15 cellular contexts compared by ENCODE assay signal in the genomic region with DNA sequence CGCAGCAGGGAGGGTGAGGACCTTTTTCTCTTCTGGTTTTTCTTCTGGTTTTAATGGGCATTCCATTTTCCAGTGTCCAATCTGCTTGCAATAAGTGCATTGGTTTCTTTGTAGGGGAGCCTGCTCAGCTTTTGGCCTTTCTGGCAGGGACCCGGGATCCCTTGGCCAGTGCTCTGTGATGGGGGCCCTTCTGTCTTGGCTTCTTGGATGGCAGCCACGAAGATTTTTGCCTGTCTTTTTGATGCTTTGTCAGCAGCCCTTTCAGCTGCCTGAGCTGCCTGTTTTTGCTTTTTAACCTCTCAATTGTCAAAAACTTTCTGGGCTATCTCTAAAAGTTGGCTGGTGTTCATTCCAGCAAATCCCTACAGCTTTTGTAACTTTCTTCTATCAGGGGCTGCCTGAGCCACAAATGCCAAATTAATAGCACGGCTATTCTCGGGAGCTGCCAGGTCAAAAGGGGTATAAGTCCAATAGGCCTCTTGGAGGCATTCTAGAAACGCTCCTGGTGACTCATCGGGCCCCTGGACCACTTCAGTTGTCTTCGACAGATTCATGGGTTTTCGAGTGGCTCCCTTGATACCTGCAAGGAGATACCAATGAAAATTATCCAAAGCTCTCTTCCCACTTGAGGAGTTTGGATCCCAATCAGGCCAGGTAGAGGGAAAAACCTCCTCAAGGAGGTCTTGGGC.
DNase-seq lines count a peak whose midpoint lies in the region; ATAC-seq and TF ChIP-seq lines count a peak whose summit lies in the region.
"Had no signal": no experiment of that assay in that cellular context is flagged by ENCODE, and none has a peak within 500 bp of the region (broad histone marks: within the 10 kb centered on the region; RNA-seq: fewer than 3 reads in every experiment).

No MANE protein-coding gene starts in this region.

- BruUV-seq in Caco-2 (replicated peaks; lab: Mats Ljungman, UMichigan): no TSS peak
- BruUV-seq in PC-3 (replicated peaks; lab: Mats Ljungman, UMichigan): no TSS peak

- H3K9me3 ChIP-seq in Caco-2 (peaks cover 2% of the 10 kb centered on the region), PC-3 (ENCODE audit: low read length) (no peaks in the 10 kb centered on the region), parathyroid adenoma (ENCODE audit: control insufficient read depth, low read length) (no peaks in the 10 kb centered on the region)
- H3K9me3 ChIP-seq: HAP-1 had no signal

- H3K27ac Mint-ChIP-seq in Caco-2 (ENCODE audit: unreplicated experiment): peak overlapping the region; percentile 53
- H3K27ac Mint-ChIP-seq in activated CD4-positive, alpha-beta T cell treated with anti-CD3 and anti-CD28 coated beads, Interleukin-2, amount 10 ng/mL, durations not matched to agents 7 days and 5 days: no peak overlapping the region
- H3K27ac Mint-ChIP-seq: CD8-positive, alpha-beta memory T cell had no signal

- no peaks in the 10 kb centered on the region for H3K27me3 ChIP-seq in Caco-2 (replicated peaks; ENCODE audit: control insufficient read depth, insufficient read depth, low read length)
- H3K27me3 ChIP-seq in PC-3 (ENCODE audit: low read length): no peaks in the 10 kb centered on the region
- H3K27me3 ChIP-seq in parathyroid adenoma (ENCODE audit: control insufficient read depth, insufficient read depth, low read length): no peaks in the 10 kb centered on the region

- H3K4me3 ChIP-seq in Caco-2 (ENCODE audit: low read depth, low read length) (no peak overlapping the region), PC-3 (ENCODE audit: low read length) (no peak overlapping the region), parathyroid adenoma (ENCODE audit: low read depth, low read length) (no peak overlapping the region)
- H3K4me3 ChIP-seq: HAP-1 had no signal

- ATAC-seq in PC-3: no peak
- no peak for ATAC-seq in left colon

- no peak overlapping the region for H3K4me3 Mint-ChIP-seq in Caco-2 (ENCODE audit: unreplicated experiment)
- H3K4me3 Mint-ChIP-seq in activated CD4-positive, alpha-beta T cell treated with anti-CD3 and anti-CD28 coated beads, Interleukin-2, amount 10 ng/mL, durations not matched to agents 7 days and 5 days: no peak overlapping the region
- H3K4me3 Mint-ChIP-seq: CD8-positive, alpha-beta memory T cell had no signal

- H3K27ac ChIP-seq in PC-3 (ENCODE audit: low read length) (no peak overlapping the region), parathyroid adenoma (peak overlapping the region; percentile 89)

- H3K79me2 ChIP-seq in PC-3 (ENCODE audit: low read length) (no peaks in the 10 kb centered on the region), parathyroid adenoma (no peaks in the 10 kb centered on the region)

- H2AFZ ChIP-seq in PC-3 (ENCODE audit: low read length) (0 out of 2 replicates have a peak overlapping the region, but pooled peaks have one; percentile 36), parathyroid adenoma (peak overlapping the region; percentile 94)

- no peaks in the 10 kb centered on the region for H4K20me1 ChIP-seq in PC-3 (ENCODE audit: low read length)

- H3F3A ChIP-seq in PC-3 (ENCODE audit: low read length, unreplicated experiment): peaks cover 6% of the 10 kb centered on the region

- H3K9me2 ChIP-seq in PC-3 (replicated peaks; ENCODE audit: low read length): no peaks in the 10 kb centered on the region

- intact Hi-C loops in Caco-2 (cut with micrococcal nuclease; ENCODE audit: unreplicated experiment): loop anchor here (1.0 to 5.0 kb wide), 6 partner anchors 68 to 500 kb away; no protein-coding TSS in a partner anchor
- intact Hi-C loops in PC-3 (cut with micrococcal nuclease): loop anchor here (5.0 kb wide), 2 partner anchors 885 to 1250 kb away; no protein-coding TSS in a partner anchor
- intact Hi-C loops in left colon (cut with DNase I, micrococcal nuclease): no loop called here

- no peaks in the 10 kb centered on the region for H3K36me3 ChIP-seq in Caco-2 (ENCODE audit: control insufficient read depth, insufficient read depth, low read length)
- H3K36me3 ChIP-seq in PC-3 (ENCODE audit: low read depth, low read length): no peaks in the 10 kb centered on the region
- no peaks in the 10 kb centered on the region for H3K36me3 ChIP-seq in parathyroid adenoma (ENCODE audit: control insufficient read depth, insufficient read depth, low read length)
- H3K36me3 ChIP-seq: HAP-1 had no signal

- DNase-seq in Caco-2: no peak
- no peak for DNase-seq in PC-3
- peak; percentile 62 for DNase-seq in islet precursor cell
- no peak for DNase-seq in MV-4-11 (lab: John Stamatoyannopoulos, UW)
- no peak for DNase-seq in left colon
- no peak for DNase-seq in retina
- no peak for DNase-seq in activated CD4-positive, alpha-beta T cell treated with anti-CD3 and anti-CD28 coated beads, Interleukin-2, amount 10 ng/mL, durations not matched to agents 7 days and 5 days
- DNase-seq: CD8-positive, alpha-beta memory T cell; GF-D8; KG1; NCI-H1105; NCI-H2029 treated with DMSO at 0.1 percent for 48 hours; NCI-H524 treated with DMSO at 0.1 percent for 48 hours had no signal

- H3K36me3 Mint-ChIP-seq in Caco-2 (ENCODE audit: insufficient read depth, unreplicated experiment): peaks cover 11% of the 10 kb centered on the region
- no peaks in the 10 kb centered on the region for H3K36me3 Mint-ChIP-seq in activated CD4-positive, alpha-beta T cell treated with anti-CD3 and anti-CD28 coated beads, Interleukin-2, amount 10 ng/mL, durations not matched to agents 7 days and 5 days (ENCODE audit: low read depth)
- H3K36me3 Mint-ChIP-seq: CD8-positive, alpha-beta memory T cell had no signal

- H3K4me1 Mint-ChIP-seq in Caco-2 (ENCODE audit: low read depth, unreplicated experiment): peaks cover 32% of the 10 kb centered on the region
- no peaks in the 10 kb centered on the region for H3K4me1 Mint-ChIP-seq in activated CD4-positive, alpha-beta T cell treated with anti-CD3 and anti-CD28 coated beads, Interleukin-2, amount 10 ng/mL, durations not matched to agents 7 days and 5 days
- H3K4me1 Mint-ChIP-seq: CD8-positive, alpha-beta memory T cell had no signal

- H3K4me1 ChIP-seq in Caco-2 (peaks cover 32% of the 10 kb centered on the region), PC-3 (ENCODE audit: insufficient read depth, low read length) (peaks cover 32% of the 10 kb centered on the region), parathyroid adenoma (peaks cover 38% of the 10 kb centered on the region)
- H3K4me1 ChIP-seq: HAP-1 had no signal

- no peaks in the 10 kb centered on the region for H3K27me3 Mint-ChIP-seq in Caco-2 (ENCODE audit: insufficient read depth, unreplicated experiment)
- no peaks in the 10 kb centered on the region for H3K27me3 Mint-ChIP-seq in activated CD4-positive, alpha-beta T cell treated with anti-CD3 and anti-CD28 coated beads, Interleukin-2, amount 10 ng/mL, durations not matched to agents 7 days and 5 days

- POLR2A ChIA-PET in Caco-2 (lab: Charles Lee) (no interaction called here), PC-3 (lab: Charles Lee; ENCODE audit: unreplicated experiment) (interaction anchor here (0.7 kb wide), 1 partner anchor 9 kb away, joined by 3 read pairs; no protein-coding TSS in a partner anchor)
- POLR2A ChIA-PET in activated CD4-positive, alpha-beta T cell treated with anti-CD3 and anti-CD28 coated beads, Interleukin-2, amount 10 ng/mL, durations not matched to agents 7 days and 5 days (lab: Charles Lee): no interaction called here

- TF ChIP-seq CTCF in Caco-2 (IDR thresholded peaks at IDR 0.05; ENCODE audit: insufficient read depth in 1 of 2, low read depth in 1 of 2, low read length in 1 of 2, severe bottlenecking in 1 of 2, unreplicated experiment in 1 of 2) (no peak), PC-3 (conservative IDR thresholded peaks at IDR 0.05; ENCODE audit: low read depth, low read length) (no peak), parathyroid adenoma (IDR thresholded peaks at IDR 0.05) (no peak)

- H3K4me2 ChIP-seq in PC-3 (ENCODE audit: low read length) (no peak overlapping the region), parathyroid adenoma (ENCODE audit: low read length) (peak overlapping the region; percentile 31)

- H3K9ac ChIP-seq in PC-3 (ENCODE audit: low read length): no peak overlapping the region
- H3K9ac ChIP-seq in parathyroid adenoma: no peak overlapping the region

- H3K9me3 Mint-ChIP-seq in Caco-2 (ENCODE audit: unreplicated experiment): peaks cover 28% of the 10 kb centered on the region
- no peaks in the 10 kb centered on the region for H3K9me3 Mint-ChIP-seq in activated CD4-positive, alpha-beta T cell treated with anti-CD3 and anti-CD28 coated beads, Interleukin-2, amount 10 ng/mL, durations not matched to agents 7 days and 5 days

- CTCF ChIA-PET in Caco-2 (lab: Charles Lee) (interaction anchor here (0.6 to 4.4 kb wide), 6 partner anchors 12 to 365 kb away, joined by 3 to 32 read pairs (median 5); no protein-coding TSS in a partner anchor), PC-3 (lab: Charles Lee) (interaction anchor here (0.5 to 4.3 kb wide), 14 partner anchors 19 to 646 kb away, joined by 3 to 64 read pairs (median 4); no protein-coding TSS in a partner anchor)
- CTCF ChIA-PET in activated CD4-positive, alpha-beta T cell treated with anti-CD3 and anti-CD28 coated beads, Interleukin-2, amount 10 ng/mL, durations not matched to agents 7 days and 5 days (lab: Charles Lee): no interaction called here

Comparison
In these comparisons a context has a peak if more than half of its experiments do, and no peak if none do; other contexts are left out.
1. intact Hi-C loops: an anchor here in Caco-2 (1.0 to 5.0 kb wide) and PC-3 (5.0 kb wide); none called in left colon.